ENCODE assay signal across 8 cellular contexts in genomic region chr15:75842722-75843617, GRCh38. TPM values are rescaled to one million over a fixed set of nuclear protein-coding genes. Genes with fewer than 3 reads are reported as not detected.
DNase-seq lines count a peak whose midpoint lies in the region; TF ChIP-seq lines count a peak whose summit lies in the region.

Gene UBE2Q2 (plus strand): TSS chr15:75843447. CDS start chr15:75843667, 220 bp downstream.

- H4K5ac ChIP-seq in H9 (ENCODE audit: insufficient read length, low read depth, low read length) = peak within 1 kb of the TSS; percentile 97

- H3K27ac ChIP-seq in H9 (ENCODE audit: insufficient read length, low read depth, low read length) (no peak within 1 kb of the TSS), ascending aorta (peak within 1 kb of the TSS; percentile 93 to 97)

- peak; percentile 89 for DNase-seq in ELF-1 (ENCODE audit: low read depth, low spot score)
- DNase-seq in H9 = peak; percentile 82
- DNase-seq in NB4 (ENCODE audit: low read depth) = peak; percentile 91
- peak; percentile 67 for DNase-seq in T-helper 22 cell (ENCODE audit: low read depth)
- DNase-seq in ascending aorta (ENCODE audit: low spot score in 2 of 2) = peak in 1 of 2 donors; percentile 87
- peak; percentile 71 for DNase-seq in hepatic stellate cell (ENCODE audit: low spot score)
- peak; percentile 88 for DNase-seq in retina
- DNase-seq in NCI-H128 (lab: John Stamatoyannopoulos, UW; ENCODE audit: unreplicated experiment) = no peak

- intact Hi-C loops in ascending aorta (cut with DNase I) = loop anchor here (2.0 kb wide), 1 partner anchor 60 kb away; the partner anchor contains the start of gene FBXO22

- peak within 1 kb of the TSS; percentile 78 for H3K4me3 ChIP-seq in NB4 (ENCODE audit: low read depth, low read length)
- H3K4me3 ChIP-seq in ascending aorta = peak within 1 kb of the TSS; percentile 80 to 97

- no peak within 1 kb of the TSS for H2BK5ac ChIP-seq in H9 (ENCODE audit: insufficient read length, low read length)

- H3K36me3 ChIP-seq in ascending aorta = no peaks in the 10 kb centered on the region

- H2AK5ac ChIP-seq in H9 (ENCODE audit: insufficient read length, low read length) = no peak within 1 kb of the TSS

- peak within 1 kb of the TSS; percentile 84 for H3T11ph ChIP-seq in H9 (ENCODE audit: low read length)

- peak within 1 kb of the TSS; percentile 98 for H3K4me2 ChIP-seq in H9 (ENCODE audit: insufficient read depth, insufficient read length, low read length)

- no peak within 1 kb of the TSS for H3K56ac ChIP-seq in H9 (ENCODE audit: insufficient read length, low read depth, low read length)

- peak within 1 kb of the TSS; percentile 63 for H2BK12ac ChIP-seq in H9 (ENCODE audit: insufficient read length, low read depth, low read length)

- H4K91ac ChIP-seq in H9 (ENCODE audit: insufficient read length, low read depth, low read length) = peak within 1 kb of the TSS; percentile 96

- no peak within 1 kb of the TSS; the same call in 1 of the 2 replicates for H2BK15ac ChIP-seq in H9 (ENCODE audit: low read depth, low read length)

- H2BK120ac ChIP-seq in H9 (ENCODE audit: low read depth, low read length, poor library complexity, severe bottlenecking) = no peak within 1 kb of the TSS

- peaks cover 14% of the 10 kb centered on the region for H3K23me2 ChIP-seq in H9 (ENCODE audit: insufficient read length, low read depth, low read length, poor library complexity, severe bottlenecking)

- H3K9me3 ChIP-seq in H9 (ENCODE audit: control insufficient read depth, low read depth, low read length) (no peaks in the 10 kb centered on the region), ascending aorta (no peaks in the 10 kb centered on the region)

- H3K9ac ChIP-seq in H9 (ENCODE audit: extremely low read depth, insufficient read length, low read length) = peak within 1 kb of the TSS; percentile 94

- H3K23ac ChIP-seq in H9 (ENCODE audit: insufficient read length, low read depth, low read length) = no peak within 1 kb of the TSS

- peak within 1 kb of the TSS; percentile 85 to 95 (median 94) for H3K27ac Mint-ChIP-seq in H9

- H3K27me3 Mint-ChIP-seq in H9 (ENCODE audit: low read depth) = peaks cover 17% of the 10 kb centered on the region

- H3K18ac ChIP-seq in H9 (ENCODE audit: insufficient read length, low read depth, low read length) = peak within 1 kb of the TSS; percentile 98

- TF ChIP-seq CTCF in H9 (conservative IDR thresholded peaks at IDR 0.05) (peak; percentile 23; the same call in 2 of the 3 replicates), NB4 (IDR thresholded peaks at IDR 0.05; ENCODE audit: low read depth, low read length) (peak; percentile 9), ascending aorta (IDR thresholded peaks at IDR 0.05) (no peak)

- no peak within 1 kb of the TSS for H2AFZ ChIP-seq in H9 (ENCODE audit: low read length)

- peak within 1 kb of the TSS; percentile 89 to 90 for H3K4me3 Mint-ChIP-seq in H9

- peaks cover 39 to 41% of the 10 kb centered on the region in 2 experiments for H3K4me1 Mint-ChIP-seq in H9

- no peaks in the 10 kb centered on the region; a peak in 2 of 5 replicates for H3K9me3 Mint-ChIP-seq in H9

- H2BK20ac ChIP-seq in H9 (ENCODE audit: low read depth, low read length, poor library complexity, severe bottlenecking) = no peak within 1 kb of the TSS

- peak; percentile 77 for TF ChIP-seq POLR2A in NB4 (IDR thresholded peaks at IDR 0.05; ENCODE audit: extremely low read depth, insufficient read length)

- H3K27me3 ChIP-seq in H9 (ENCODE audit: insufficient read depth, low read length) (no peaks in the 10 kb centered on the region), ascending aorta (no peaks in the 10 kb centered on the region)

- H3K14ac ChIP-seq in H9 (ENCODE audit: insufficient read depth, low read length) = peak within 1 kb of the TSS; percentile 99

- H4K20me1 ChIP-seq in H9 (ENCODE audit: control insufficient read depth, insufficient read depth, insufficient read length) = no peaks in the 10 kb centered on the region

- H3K4me1 ChIP-seq in H9 (ENCODE audit: insufficient read depth, low read length) (peaks cover 4% of the 10 kb centered on the region), ascending aorta (peaks cover 5 to 30% of the 10 kb centered on the region in 2 donors)

- peaks cover 6 to 27% (median 25%) of the 10 kb centered on the region in 3 experiments; a peak in 6 of 7 replicates for H3K36me3 Mint-ChIP-seq in H9 (ENCODE audit: insufficient read depth in 1 of 3, low read depth in 3 of 3)

- H4K8ac ChIP-seq in H9 (replicated peaks; ENCODE audit: insufficient read length, low read depth, low read length) = peak within 1 kb of the TSS; percentile 63

- no CpG with 5 or more reads among the region's 101 CpGs for WGBS in H9 (ENCODE audit: extremely low coverage, insufficient read length, low lambda C conversion rate)

- peaks cover 24% of the 10 kb centered on the region; the same call in 1 of the 2 replicates for H3K79me2 ChIP-seq in H9 (ENCODE audit: insufficient read depth, low read length)

- H3K79me1 ChIP-seq in H9 (ENCODE audit: insufficient read depth, low read depth, low read length, poor library complexity, severe bottlenecking) = peaks cover 6% of the 10 kb centered on the region

- peak within 1 kb of the TSS; percentile 78; the same call in 1 of the 2 replicates for H3K4ac ChIP-seq in H9 (ENCODE audit: low read depth, low read length)

RNA-seq across cellular contexts. Expression of gene UBE2Q2, which starts in this region (rescaled TPM):
- total RNA-seq in H9 (2021) = 29.6 and 31.8 TPM in 2 replicates
- 40.3 TPM for total RNA-seq in ascending aorta

Comparison
In these comparisons a context has a peak if more than half of its experiments do, and no peak if none do; other contexts are left out.
1. CTCF ChIP-seq: peak in H9 (single experiment) and NB4 (single experiment); none in ascending aorta (0 of 3).